Comparison of ENCODE assay signal across 14 cellular contexts in the genomic region with DNA sequence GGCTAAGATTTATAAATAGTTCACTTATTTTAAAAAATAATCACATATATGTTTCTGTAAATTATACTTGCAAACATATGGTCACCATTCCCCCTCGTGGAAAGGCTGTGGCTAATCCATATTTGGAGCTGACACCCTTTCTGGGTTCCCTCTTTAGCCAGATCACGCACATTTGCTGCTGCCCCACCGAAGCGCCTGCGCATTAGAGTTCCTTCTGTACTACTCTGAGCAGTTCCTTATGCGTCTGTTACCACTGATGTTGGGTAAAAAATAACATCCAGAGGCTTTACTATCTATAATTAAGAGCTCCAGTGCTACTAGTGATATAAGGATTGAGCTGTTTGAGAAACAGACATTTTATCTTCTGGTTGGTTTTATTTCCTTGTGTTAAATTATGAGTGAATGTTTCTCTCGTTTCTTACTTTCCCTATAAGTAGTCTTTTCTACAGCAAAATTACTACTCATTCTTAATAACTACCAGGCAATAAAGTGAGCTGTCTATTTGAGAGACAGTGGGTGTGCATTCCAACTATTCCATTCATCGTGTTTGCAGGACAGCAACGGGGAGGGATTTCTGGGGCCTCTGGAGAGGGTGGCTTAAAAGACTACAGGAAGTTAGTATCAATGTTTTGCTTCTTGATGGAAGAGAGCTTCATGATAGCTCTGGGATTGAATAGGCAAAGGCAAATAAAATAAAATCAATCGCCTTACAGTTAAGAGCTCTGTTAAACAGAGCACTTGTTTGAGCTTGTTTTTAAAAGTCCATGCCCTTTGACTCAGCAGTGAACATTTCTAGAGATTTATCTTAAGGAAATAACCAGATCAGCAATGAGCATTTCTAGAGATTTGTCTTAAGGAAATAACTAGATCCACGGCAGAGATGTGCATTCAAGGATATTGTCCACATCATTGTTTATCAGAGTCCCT.
A peak's percentile ranks its signal among the peaks of the same experiment; 100 is the strongest.
DNase-seq lines count a peak whose midpoint lies in the region; ATAC-seq and TF ChIP-seq lines count a peak whose summit lies in the region.
"Had no signal": no experiment of that assay in that cellular context is flagged by ENCODE, and none has a peak within 500 bp of the region (broad histone marks: within the 10 kb centered on the region; RNA-seq: fewer than 3 reads in every experiment).

No MANE protein-coding gene starts in this region.

- H3K9me3 ChIP-seq in thyroid gland = no peaks in the 10 kb centered on the region
- H3K9me3 ChIP-seq: BLaER1 treated with 17β-estradiol and CSF1 and Interleukin-3, amounts not matched to agents 10 nM and 100 nM had no signal

- H3K36me3 ChIP-seq in thyroid gland = no peaks in the 10 kb centered on the region
- H3K36me3 ChIP-seq: BLaER1 treated with 17β-estradiol and CSF1 and Interleukin-3, amounts not matched to agents 10 nM and 100 nM had no signal

- no peak overlapping the region for H3K27ac ChIP-seq in thyroid gland
- H3K27ac ChIP-seq: BLaER1 treated with 17β-estradiol and CSF1 and Interleukin-3, amounts not matched to agents 10 nM and 100 nM had no signal

- no peaks in the 10 kb centered on the region for H3K27me3 ChIP-seq in thyroid gland
- H3K27me3 ChIP-seq: BLaER1 treated with 17β-estradiol and CSF1 and Interleukin-3, amounts not matched to agents 10 nM and 100 nM had no signal

- no peak overlapping the region for H3K4me3 ChIP-seq in cardiac fibroblast (replicated peaks in 1 of 2; ENCODE audit: low read depth in 2 of 2, low read length in 2 of 2)
- no peak overlapping the region for H3K4me3 ChIP-seq in thyroid gland (replicated peaks in 1 of 3)
- H3K4me3 ChIP-seq: BLaER1 treated with 17β-estradiol and CSF1 and Interleukin-3, amounts not matched to agents 10 nM and 100 nM had no signal

- TF ChIP-seq CTCF in cardiac fibroblast (IDR thresholded peaks at IDR 0.05; ENCODE audit: low read depth, low read length) = no peak
- TF ChIP-seq CTCF in thyroid gland (IDR thresholded peaks at IDR 0.05) = no peak

- H3K4me1 ChIP-seq in thyroid gland = no peaks in the 10 kb centered on the region
- H3K4me1 ChIP-seq: BLaER1 treated with 17β-estradiol and CSF1 and Interleukin-3, amounts not matched to agents 10 nM and 100 nM had no signal

- 76 to 77% methylated on average over 11 of the region's 11 CpGs for WGBS in thyroid gland, 2 donors

- peak; percentile 84 for DNase-seq in AG20443 (ENCODE audit: low spot score)
- DNase-seq in NCI-H146 (lab: John Stamatoyannopoulos, UW) = peak; percentile 72
- DNase-seq in cardiac fibroblast (ENCODE audit: low read depth in 2 of 2) = peak; percentile 13 to 20
- DNase-seq in myocyte (ENCODE audit: low read depth) = peak; percentile 6
- no peak for DNase-seq in thyroid gland
- DNase-seq in left colon = no peak
- no peak for DNase-seq in NCI-H226
- DNase-seq: GOT3, NCI-H446 treated with DMSO at 0.1 percent for 48 hours, retina had no signal

- TF ChIP-seq POLR2A in thyroid gland (IDR thresholded peaks at IDR 0.05) = no peak

- ATAC-seq in left colon = no peak
- no peak for ATAC-seq in GM21786 (IDR thresholded peaks at IDR 0.05; ENCODE audit: unreplicated experiment)
- ATAC-seq: activated CD8-positive, alpha-beta T cell treated with anti-CD3 and anti-CD28 coated beads for 36 hours; stimulated activated naive CD8-positive, alpha-beta T cell treated with anti-CD3 and anti-CD28 coated beads, Interleukin-15, Interleukin-2, amounts not matched to agents 100 U/mL and 50 U/mL, for 24 hours had no signal

- intact Hi-C loops in thyroid gland (cut with DNase I) (no loop called here), left colon (cut with DNase I, micrococcal nuclease) (no loop called here)

Comparison
In these comparisons a context has a peak if more than half of its experiments do, and no peak if none do; other contexts are left out.
1. DNase-seq: peak in AG20443 (single experiment), NCI-H146 (single experiment), cardiac fibroblast (2 of 2) and myocyte (single experiment); none in thyroid gland (0 of 2), left colon (0 of 2) and NCI-H226 (single experiment).